16 cellular contexts compared by ENCODE assay signal in genomic region chr3:109339714-109340648, GRCh38. TPM values are rescaled to one million over a fixed set of nuclear protein-coding genes. Genes with fewer than 3 reads are reported as not detected.
A peak's percentile ranks its signal among the peaks of the same experiment; 100 is the strongest.
DNase-seq lines count a peak whose midpoint lies in the region; ATAC-seq, FAIRE-seq and TF ChIP-seq lines count a peak whose summit lies in the region.
"Had no signal": no experiment of that assay in that cellular context is flagged by ENCODE, and none has a peak within 500 bp of the region (broad histone marks: within the 10 kb centered on the region; RNA-seq: fewer than 3 reads in every experiment).

No MANE protein-coding gene starts in this region.

- FAIRE-seq in H1 (lab: Jason Lieb, UNC), result no peak

- H3K79me1 ChIP-seq in H1 (ENCODE audit: low read depth, low read length), result peaks cover 4% of the 10 kb centered on the region; the same call in 1 of the 2 replicates

- H2AFZ ChIP-seq in H1 (ENCODE audit: low read length), result no peak overlapping the region

- H3K4ac ChIP-seq in H1 (replicated peaks; ENCODE audit: insufficient read length, low read depth, low read length), result no peak overlapping the region

- no peak overlapping the region for H3K56ac ChIP-seq in H1 (replicated peaks; ENCODE audit: insufficient read length, low read depth, low read length)

- in situ Hi-C loops in HAP-1 (cut with MboI; ENCODE audit: low sequenced_read_pairs), result no loop called here

- peak overlapping the region in 1 of 4 experiments; percentile 48; a peak in 1 of 7 replicates for H3K9ac ChIP-seq in H1 (replicated peaks in 1 of 4; ENCODE audit: extremely low read depth in 1 of 4, low read depth in 3 of 4, low read length in 3 of 4)
- peak overlapping the region; percentile 94; the same call in 1 of the 2 replicates for H3K9ac ChIP-seq in iPS-20b (ENCODE audit: low read depth, low read length)

- peak overlapping the region; percentile 71 for H3K18ac ChIP-seq in H1 (ENCODE audit: extremely low read depth, low read length)

- H3K14ac ChIP-seq in H1 (ENCODE audit: insufficient read length), result no peak overlapping the region

- H3K27ac Mint-ChIP-seq in activated naive CD4-positive, alpha-beta T cell treated with anti-CD3 and anti-CD28 coated beads, Interleukin-2, amount 50 U/mL, for 72 hours, result no peak overlapping the region

- WGBS in H1 (ENCODE audit: extremely low coverage in 1 of 2, insufficient coverage in 1 of 2, insufficient read length in 1 of 2, insufficient replicate concordance in 2 of 2, low coverage in 1 of 2, low lambda C conversion rate in 2 of 2, missing lambda C conversion rate in 1 of 2), 2 experiments, result 24% methylated on average over 5 of the region's 5 CpGs; no CpG with 5 or more reads in 1 of the 2 experiments

- peak overlapping the region; percentile 97 for H2BK5ac ChIP-seq in H1 (ENCODE audit: low read depth, low read length)

- peaks cover 7% of the 10 kb centered on the region; the same call in 1 of the 2 replicates for H3K23me2 ChIP-seq in H1 (ENCODE audit: low read depth, low read length)

- peaks cover 0 to 7% of the 10 kb centered on the region in 2 donors for H3K9me3 Mint-ChIP-seq in activated naive CD4-positive, alpha-beta T cell treated with anti-CD3 and anti-CD28 coated beads, Interleukin-2, amount 50 U/mL, for 72 hours

- H2BK15ac ChIP-seq in H1 (ENCODE audit: low read length), result no peak overlapping the region

- peaks cover 1 to 2% of the 10 kb centered on the region in 2 experiments for H4K20me1 ChIP-seq in H1 (replicated peaks in 1 of 2; ENCODE audit: control insufficient read depth in 1 of 2, insufficient read depth in 2 of 2, low read length in 2 of 2)

- H3K36me3 ChIP-seq in HAP-1 (replicated peaks), result peaks cover 8% of the 10 kb centered on the region
- peaks cover 4 to 50% (median 24%) of the 10 kb centered on the region in 4 experiments; a peak in 7 of 8 replicates for H3K36me3 ChIP-seq in H1 (ENCODE audit: control insufficient read depth in 2 of 4, insufficient read depth in 4 of 4, low read length in 3 of 4)
- peaks cover 40% of the 10 kb centered on the region for H3K36me3 ChIP-seq in iPS-20b (ENCODE audit: insufficient read depth, low read depth, low read length)
- H3K36me3 ChIP-seq: BE2C had no signal

- no peaks in the 10 kb centered on the region for H3K27me3 ChIP-seq in HAP-1 (ENCODE audit: low read depth)
- H3K27me3 ChIP-seq in H1 (replicated peaks in 1 of 4; ENCODE audit: control insufficient read depth in 3 of 4, extremely low read depth in 1 of 4, insufficient read depth in 3 of 4, low read length in 3 of 4), result no peaks in the 10 kb centered on the region
- no peaks in the 10 kb centered on the region for H3K27me3 ChIP-seq in iPS-20b (ENCODE audit: insufficient read depth, low read length)
- H3K27me3 ChIP-seq: BE2C had no signal

- H3K9me3 ChIP-seq in HAP-1 (no peaks in the 10 kb centered on the region), H1 (ENCODE audit: insufficient read depth in 2 of 2, low read depth in 1 of 2, low read length in 1 of 2) (no peaks in the 10 kb centered on the region), iPS-20b (ENCODE audit: insufficient read depth, low read depth, low read length) (peaks cover 3% of the 10 kb centered on the region; the same call in 1 of the 2 replicates)
- H3K9me3 ChIP-seq: BE2C had no signal

- no peak for TF ChIP-seq RAD21 in H1 (IDR thresholded peaks at IDR 0.05 in 1 of 2, conservative IDR thresholded peaks at IDR 0.05 in 1 of 2; ENCODE audit: low read depth in 2 of 2, low read length in 2 of 2)

- no peak for TF ChIP-seq CTCF in H1 (IDR thresholded peaks at IDR 0.05; ENCODE audit: control extremely low read depth in 1 of 3, insufficient read depth in 1 of 3, low read depth in 1 of 3, low read length in 3 of 3)

- H3K4me3 ChIP-seq in HAP-1 (no peak overlapping the region), H1 (ENCODE audit: extremely low read depth in 1 of 4, insufficient read depth in 2 of 4, low read depth in 3 of 4, low read length in 4 of 4) (peak overlapping the region; percentile 16 to 100 (median 62); a peak in 7 of 8 replicates), iPS-20b (ENCODE audit: low read length) (peak overlapping the region; percentile 92)
- H3K4me3 ChIP-seq: SK-N-MC had no signal

- H4K91ac ChIP-seq in H1 (replicated peaks; ENCODE audit: insufficient read length, low read length), result no peak overlapping the region

- no peak overlapping the region for H2BK120ac ChIP-seq in H1 (replicated peaks; ENCODE audit: low read depth, low read length)

- CTCF ChIA-PET in H1 (lab: Charles Lee; ENCODE audit: partially characterized antibody), result interaction anchor here (0.7 to 1.3 kb wide), 5 partner anchors 13 to 64 kb away, joined by 3 to 5 read pairs (median 4); no protein-coding TSS in a partner anchor

- ATAC-seq in activated naive CD4-positive, alpha-beta T cell treated with anti-CD3 and anti-CD28 coated beads, Interleukin-2, amount 50 U/mL, for 72 hours, result no peak
- no peak for ATAC-seq in GM21390 (IDR thresholded peaks at IDR 0.05; ENCODE audit: unreplicated experiment)

- H3K36me3 Mint-ChIP-seq in activated naive CD4-positive, alpha-beta T cell treated with anti-CD3 and anti-CD28 coated beads, Interleukin-2, amount 50 U/mL, for 72 hours, result peaks cover 8 to 16% of the 10 kb centered on the region in 2 donors

- H2BK20ac ChIP-seq in H1 (ENCODE audit: low read length), result no peak overlapping the region

- H3K27ac ChIP-seq in H1 (ENCODE audit: low read depth, low read length) (no peak overlapping the region), iPS-20b (ENCODE audit: low read length) (peak overlapping the region; percentile 74)
- H3K27ac ChIP-seq: SK-N-MC had no signal

- peaks cover 26 to 82% of the 10 kb centered on the region in 2 experiments for H3K79me2 ChIP-seq in H1 (ENCODE audit: control insufficient read depth in 1 of 2, insufficient read depth in 2 of 2, low read length in 2 of 2)

- peak overlapping the region; percentile 70 to 100 for H3K4me2 ChIP-seq in H1 (ENCODE audit: insufficient read depth in 1 of 2, low read depth in 2 of 2, low read length in 2 of 2)

- TF ChIP-seq EP300 in H1 (IDR thresholded peaks at IDR 0.05; ENCODE audit: borderline replicate concordance in 1 of 2, low read depth in 2 of 2, low read length in 2 of 2), result no peak

- DNase-seq in HAP-1 (ENCODE audit: low spot score in 2 of 2), result peak; percentile 73 to 78
- no peak for DNase-seq in H1 (ENCODE audit: low read depth in 1 of 2, low spot score in 2 of 2)
- DNase-seq in renal cortical epithelial cell (ENCODE audit: low read depth), result peak; percentile 30
- no peak for DNase-seq in activated naive CD4-positive, alpha-beta T cell treated with anti-CD3 and anti-CD28 coated beads, Interleukin-2, amount 50 U/mL, for 72 hours (ENCODE audit: low spot score in 2 of 2)
- DNase-seq in DMS 273 (lab: John Stamatoyannopoulos, UW; ENCODE audit: unreplicated experiment), result no peak
- DNase-seq in HK-2 (ENCODE audit: unreplicated experiment), result no peak
- DNase-seq: BE2C, KBM-7, NCI-H1048, NCI-H2227 treated with DMSO at 0.1 percent for 48 hours, NCI-H524 treated with DMSO at 0.1 percent for 48 hours, OCI-M1 had no signal

- H3K4me1 ChIP-seq in HAP-1 (peaks cover 22% of the 10 kb centered on the region), H1 (replicated peaks in 1 of 4; ENCODE audit: control insufficient read depth in 3 of 4, insufficient read depth in 4 of 4, low read length in 3 of 4) (peaks cover 0 to 9% (median 5%) of the 10 kb centered on the region in 4 experiments; a peak in 4 of 7 replicates), iPS-20b (ENCODE audit: insufficient read depth, low read length) (peaks cover 19% of the 10 kb centered on the region; the same call in 1 of the 2 replicates)
- H3K4me1 ChIP-seq: BE2C had no signal

- H3K23ac ChIP-seq in H1 (ENCODE audit: insufficient read length), result no peak overlapping the region

- H2BK12ac ChIP-seq in H1 (ENCODE audit: low read depth, low read length), result peak overlapping the region; percentile 89; the same call in 1 of the 2 replicates

- H4K5ac ChIP-seq in H1 (ENCODE audit: insufficient read length, low read depth, low read length), result peak overlapping the region; percentile 79

- POLR2A ChIA-PET in H1 (lab: Charles Lee; ENCODE audit: partially characterized antibody), result interaction anchor here (0.6 to 26.4 kb wide), 11 partner anchors 8 to 58 kb away, joined by 3 to 681 read pairs (median 5); partner anchors contain the start of genes DPPA2 and DPPA4

- no peak overlapping the region; the same call in 1 of the 2 replicates for H4K8ac ChIP-seq in H1 (ENCODE audit: extremely low read depth, insufficient read depth, low read length)

- no peak for TF ChIP-seq POLR2A in H1 (IDR thresholded peaks at IDR 0.05; ENCODE audit: control extremely low read depth in 1 of 2, low read depth in 2 of 2, low read length in 2 of 2)

- H2AK5ac ChIP-seq in H1 (ENCODE audit: low read depth, low read length), result peak overlapping the region; percentile 79; the same call in 1 of the 2 replicates

TF ChIP-seq in H1, 55 proteins besides CTCF, POLR2A, EP300 and RAD21 (continues in another document):
- TF ChIP-seq TEAD4 (IDR thresholded peaks at IDR 0.05; ENCODE audit: low read depth, low read length), result no peak

RNA-seq across cellular contexts. Expression of gene DPPA4, which starts 2.6 kb away (rescaled TPM):
- 734 and 772 TPM in 2 replicates for total RNA-seq in H1 (2021; fragmentation: NEBNext Ultra II Directional; extraction: Animal tissue kit (Norgen Biotek cat#: 25700))
- polyA plus RNA-seq in H1 (2011; rRNA removed), result 395 and 424 TPM in 2 replicates
- 570 TPM for polyA plus RNA-seq in H1 (2011; cell fraction: cytosol; rRNA removed)
- 417 TPM for polyA plus RNA-seq in H1 (2011; cell fraction: nucleus; rRNA removed)
- polyA plus RNA-seq in H1 (2012, experiment 1 of 2), result 440 to 532 TPM (median 500 TPM) in 4 replicates
- polyA plus RNA-seq in H1 (2012, experiment 2 of 2), result 198 TPM
- 670 TPM for polyA plus RNA-seq in H1 (2013, experiment 1 of 2)
- polyA plus RNA-seq in H1 (2013, experiment 2 of 2), result 615 TPM
- polyA minus RNA-seq in H1 (2011; rRNA and poly(A)+ RNA removed), result 312 and 343 TPM in 2 replicates
- 341 TPM for polyA minus RNA-seq in H1 (2011; cell fraction: cytosol; rRNA and poly(A)+ RNA removed)
- 317 TPM for polyA minus RNA-seq in H1 (2011; cell fraction: nucleus; rRNA and poly(A)+ RNA removed)
- not detected in 2 replicates for total RNA-seq in renal cortical epithelial cell
- 1 to 10 TPM in 1 of 2 donors, not detected in 1; 1.5 TPM for total RNA-seq in activated naive CD4-positive, alpha-beta T cell treated with anti-CD3 and anti-CD28 coated beads, Interleukin-2, amount 50 U/mL, for 72 hours
- total RNA-seq: HT1080 had no signal

RNA-seq across cellular contexts. Expression of gene DPPA2, which starts 23.7 kb away (rescaled TPM):
- total RNA-seq in H1 (2021; fragmentation: NEBNext Ultra II Directional; extraction: Animal tissue kit (Norgen Biotek cat#: 25700)), result 11.2 and 12.6 TPM in 2 replicates
- 6.6 and 7.8 TPM in 2 replicates for polyA plus RNA-seq in H1 (2011; rRNA removed)
- polyA plus RNA-seq in H1 (2011; cell fraction: cytosol; rRNA removed), result 11.5 TPM
- 2.8 TPM for polyA plus RNA-seq in H1 (2011; cell fraction: nucleus; rRNA removed)
- 6.0 to 9.7 TPM (median 7.2 TPM) in 4 replicates for polyA plus RNA-seq in H1 (2012, experiment 1 of 2)
- 0.62 TPM for polyA plus RNA-seq in H1 (2012, experiment 2 of 2)
- 13.3 TPM for polyA plus RNA-seq in H1 (2013, experiment 1 of 2)
- 13.8 TPM for polyA plus RNA-seq in H1 (2013, experiment 2 of 2)
- polyA minus RNA-seq in H1 (2011; rRNA and poly(A)+ RNA removed), result 6.5 and 6.7 TPM in 2 replicates
- 3.3 TPM for polyA minus RNA-seq in H1 (2011; cell fraction: cytosol; rRNA and poly(A)+ RNA removed)
- polyA minus RNA-seq in H1 (2011; cell fraction: nucleus; rRNA and poly(A)+ RNA removed), result 2.9 TPM
- total RNA-seq in renal cortical epithelial cell, result 0.35 TPM in 1 of 2 replicates, not detected in the other
- total RNA-seq in activated naive CD4-positive, alpha-beta T cell treated with anti-CD3 and anti-CD28 coated beads, Interleukin-2, amount 50 U/mL, for 72 hours, result not detected
- total RNA-seq: HT1080 had no signal

Comparison
In these comparisons a context has a peak if more than half of its experiments do, and no peak if none do; other contexts are left out.
1. DNase-seq: peak in HAP-1 (2 of 2) and renal cortical epithelial cell (single experiment); none in H1 (0 of 2), activated naive CD4-positive, alpha-beta T cell treated with anti-CD3 and anti-CD28 coated beads, Interleukin-2, amount 50 U/mL, for 72 hours (0 of 2), DMS 273 (single experiment) and HK-2 (single experiment).
2. RNA of gene DPPA4, which starts 2.6 kb away (total RNA-seq): 734 to 772 TPM in H1; 1.5 TPM in activated naive CD4-positive, alpha-beta T cell treated with anti-CD3 and anti-CD28 coated beads, Interleukin-2, amount 50 U/mL, for 72 hours and not detected in renal cortical epithelial cell; every median in the first group is over 100 times any median in the second.